Comparison of ENCODE assay signal across 29 cellular contexts in the genomic region with DNA sequence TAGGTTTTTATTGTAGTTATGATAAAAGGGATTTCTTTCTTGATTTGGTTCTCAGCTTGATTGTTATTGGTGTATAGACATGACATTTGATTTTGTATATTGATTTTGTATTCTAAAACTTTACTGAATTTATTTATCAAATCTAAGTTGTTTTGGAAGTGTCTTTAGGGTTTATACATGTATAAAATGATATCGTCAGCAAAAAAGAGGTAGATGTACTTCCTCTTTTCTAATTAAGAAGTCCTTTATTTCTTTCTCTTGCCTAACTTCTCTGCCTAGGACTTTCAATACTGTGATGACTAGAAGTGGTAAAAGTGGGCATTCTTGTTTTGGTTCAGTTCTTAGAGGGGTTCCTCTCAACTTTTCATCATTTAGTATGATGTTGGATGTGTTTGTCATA.
"Had no signal": no experiment of that assay in that cellular context is flagged by ENCODE, and none has a peak within 500 bp of the region (broad histone marks: within the 10 kb centered on the region; RNA-seq: fewer than 3 reads in every experiment).

No MANE protein-coding gene starts in this region.

- DNase-seq: naive thymus-derived CD8-positive, alpha-beta T cell; nephron progenitor cell; nucleus accumbens; posterior cingulate gyrus; psoas muscle; stimulated activated CD4-positive, alpha-beta T cell treated with anti-CD3 and anti-CD28 coated beads, Interleukin-12 subunit alpha, Interleukin-12 subunit beta, amount 100 ng/mL, for 4 hours; stimulated activated CD4-positive, alpha-beta T cell treated with anti-CD3 and anti-CD28 coated beads, Interleukin-1b, Interleukin-23, amount 100 ng/mL, for 48 hours; stimulated activated CD4-positive, alpha-beta T cell treated with anti-CD3 and anti-CD28 coated beads, Interleukin-4, amount 100 ng/mL, for 1 hour; stimulated activated CD4-positive, alpha-beta T cell treated with anti-CD3 and anti-CD28 coated beads, Interleukin-4, amount 100 ng/mL, for 4 hours; stimulated activated CD8-positive, alpha-beta memory T cell treated with anti-CD3 and anti-CD28 coated beads, Interleukin-4, amount 100 ng/mL, for 48 hours; stimulated activated naive CD4-positive, alpha-beta T cell; stimulated activated naive CD8-positive, alpha-beta T cell treated with anti-CD3 and anti-CD28 coated beads, Interleukin-15, amount 100 ng/mL, for 72 hours; stimulated activated naive CD8-positive, alpha-beta T cell treated with anti-CD3 and anti-CD28 coated beads, Interleukin-15, Interleukin-2, amounts not matched to agents 100 U/mL and 50 U/mL, for 24 hours; substantia nigra; testis; tibial artery; transverse colon; upper lobe of right lung had no signal

- H3K27me3 ChIP-seq: neutrophil, spleen, suprapubic skin, testis, tibial artery, transverse colon, upper lobe of right lung, vagina had no signal

- H3K4me3 ChIP-seq: psoas muscle, skin epidermis, smooth muscle cell, spleen, suprapubic skin, testis, tibial artery, transverse colon, upper lobe of right lung, vagina had no signal

- H3K4me2 ChIP-seq: smooth muscle cell had no signal

- H3K79me2 ChIP-seq: parathyroid adenoma had no signal

- H3K9me3 ChIP-seq: neutrophil, psoas muscle, suprapubic skin, testis, tibial artery, upper lobe of right lung, vagina had no signal

- H3K9ac ChIP-seq: parathyroid adenoma had no signal

- H3K4me1 ChIP-seq: parathyroid adenoma, psoas muscle, spleen, suprapubic skin, testis, tibial artery, transverse colon, upper lobe of right lung, vagina had no signal

- H3K27ac ChIP-seq: neutrophil, parathyroid adenoma, psoas muscle, skin epidermis, spleen, suprapubic skin, testis, tibial artery, transverse colon, upper lobe of right lung, vagina had no signal

- H2AFZ ChIP-seq: parathyroid adenoma had no signal

- H3K36me3 ChIP-seq: neutrophil, spleen, suprapubic skin, tibial artery, transverse colon, upper lobe of right lung, vagina had no signal

- ATAC-seq: naive thymus-derived CD8-positive, alpha-beta T cell; natural killer cell treated with Interleukin-12 subunit alpha and Interleukin-12 subunit beta and Interleukin-15 and Interleukin-18, amount 100 ng/mL, for 72 hours; psoas muscle; right cardiac atrium; sciatic nerve; stimulated activated memory B cell treated with anti-CD40 and anti-IgM and Interleukin-4, amounts not matched to agents 10 μg/mL and 1 μg/mL and 100 μg/mL, for 72 hours; stimulated activated naive CD8-positive, alpha-beta T cell treated with anti-CD3 and anti-CD28 coated beads, Interleukin-15, amount 100 ng/mL, for 72 hours; stimulated activated naive CD8-positive, alpha-beta T cell treated with anti-CD3 and anti-CD28 coated beads, Interleukin-15, Interleukin-2, amounts not matched to agents 100 U/mL and 50 U/mL, for 24 hours; upper lobe of right lung had no signal
